ENCODE assay signal across 1 cellular context in genomic region chr2:675051-675450, GRCh38.
TF ChIP-seq lines count a peak whose summit lies in the region.

No MANE protein-coding gene starts in this region.

TF ChIP-seq in IMR-90, 13 proteins besides CTCF, POLR2A, EP300 and RAD21:
- TF ChIP-seq SMC3 (IDR thresholded peaks at IDR 0.05; ENCODE audit: low read depth, low read length), result no peak
- no peak for TF ChIP-seq MXI1 (IDR thresholded peaks at IDR 0.05; ENCODE audit: borderline replicate concordance, low read depth, low read length)
- TF ChIP-seq BHLHE40 (IDR thresholded peaks at IDR 0.05; ENCODE audit: low read depth, low read length), result no peak
TF ChIP-seq in IMR-90: peak in this region for 0.
